In the genomic region with DNA sequence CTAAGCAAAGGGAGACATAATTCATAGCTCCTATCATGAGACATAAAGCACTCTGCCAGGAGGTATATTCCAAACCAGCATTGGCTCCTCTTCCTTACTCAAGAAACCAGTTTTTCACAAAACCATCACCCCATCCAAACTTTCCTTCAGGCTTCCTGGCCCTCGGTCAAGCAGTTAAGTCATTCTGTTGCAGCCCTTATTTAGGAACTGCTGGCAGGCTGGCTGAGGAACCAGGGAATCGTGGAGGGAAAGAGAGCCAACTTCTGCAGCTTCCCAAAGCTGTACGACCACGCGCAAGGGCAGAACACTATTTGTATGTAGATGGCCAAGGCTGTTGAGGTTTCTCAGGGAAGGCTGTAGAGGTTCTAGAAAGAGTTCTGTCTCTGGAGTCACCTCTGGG, we compare ENCODE assay signal across 8 cellular contexts. TPM values are rescaled to one million over a fixed set of nuclear protein-coding genes. Genes with fewer than 3 reads are reported as not detected.
A peak's percentile ranks its signal among the peaks of the same experiment; 100 is the strongest.
DNase-seq lines count a peak whose midpoint lies in the region; ATAC-seq and TF ChIP-seq lines count a peak whose summit lies in the region.

No MANE protein-coding gene starts in this region.

- H3K36me3 Mint-ChIP-seq in H9 (ENCODE audit: insufficient read depth in 1 of 3, low read depth in 3 of 3), result no peaks in the 10 kb centered on the region; a peak in 1 of 7 replicates
- H3K36me3 Mint-ChIP-seq in activated T-helper 1 cell treated with anti-CD3 and anti-CD28 coated beads, Interleukin-12 subunit alpha, Interleukin-12 subunit beta, Interleukin-2, Interleukin-4 antibody, amounts not matched to agents 30 ng/mL and 10 ng/mL and 1 ng/mL, durations not matched to agents 14 hours and 24 hours and 36 hours (ENCODE audit: low read depth), result peaks cover 5% of the 10 kb centered on the region
- no peaks in the 10 kb centered on the region for H3K36me3 Mint-ChIP-seq in stimulated activated effector memory CD8-positive, alpha-beta T cell treated with anti-CD3 and anti-CD28 coated beads, Interleukin-12 subunit alpha, Interleukin-12 subunit beta, amount 100 ng/mL, for 72 hours

- no peak overlapping the region for H3K56ac ChIP-seq in H9 (ENCODE audit: insufficient read length, low read depth, low read length)

- no peaks in the 10 kb centered on the region; the same call in none of the 2 replicates for H3K27me3 Mint-ChIP-seq in H9 (ENCODE audit: low read depth)
- peaks cover 2% of the 10 kb centered on the region for H3K27me3 Mint-ChIP-seq in activated T-helper 1 cell treated with anti-CD3 and anti-CD28 coated beads, Interleukin-12 subunit alpha, Interleukin-12 subunit beta, Interleukin-2, Interleukin-4 antibody, amounts not matched to agents 30 ng/mL and 10 ng/mL and 1 ng/mL, durations not matched to agents 14 hours and 24 hours and 36 hours (ENCODE audit: insufficient read depth)

- H3K9me3 Mint-ChIP-seq in H9, result no peaks in the 10 kb centered on the region; a peak in 2 of 5 replicates
- no peaks in the 10 kb centered on the region for H3K9me3 Mint-ChIP-seq in activated T-helper 1 cell treated with anti-CD3 and anti-CD28 coated beads, Interleukin-12 subunit alpha, Interleukin-12 subunit beta, Interleukin-2, Interleukin-4 antibody, amounts not matched to agents 30 ng/mL and 10 ng/mL and 1 ng/mL, durations not matched to agents 14 hours and 24 hours and 36 hours
- H3K9me3 Mint-ChIP-seq in stimulated activated effector memory CD8-positive, alpha-beta T cell treated with anti-CD3 and anti-CD28 coated beads, Interleukin-12 subunit alpha, Interleukin-12 subunit beta, amount 100 ng/mL, for 72 hours, result no peaks in the 10 kb centered on the region

- no peak overlapping the region for H2BK12ac ChIP-seq in H9 (ENCODE audit: insufficient read length, low read depth, low read length)

- no peak overlapping the region for H2BK5ac ChIP-seq in H9 (ENCODE audit: insufficient read length, low read length)

- no peak overlapping the region for H3K23ac ChIP-seq in H9 (ENCODE audit: insufficient read length, low read depth, low read length)

- H2BK20ac ChIP-seq in H9 (ENCODE audit: low read depth, low read length, poor library complexity, severe bottlenecking), result no peak overlapping the region

- no CpG with 5 or more reads among the region's 5 CpGs for WGBS in H9 (ENCODE audit: extremely low coverage, insufficient read length, low lambda C conversion rate)

- H3K4ac ChIP-seq in H9 (ENCODE audit: low read depth, low read length), result no peak overlapping the region

- no peaks in the 10 kb centered on the region for H3K9me3 ChIP-seq in H9 (ENCODE audit: control insufficient read depth, low read depth, low read length)

- H3K4me2 ChIP-seq in H9 (ENCODE audit: insufficient read depth, insufficient read length, low read length), result peak overlapping the region; percentile 53

- no peak overlapping the region for H3K18ac ChIP-seq in H9 (ENCODE audit: insufficient read length, low read depth, low read length)

- no peak overlapping the region for H2AK5ac ChIP-seq in H9 (ENCODE audit: insufficient read length, low read length)

- TF ChIP-seq POLR2A in erythroblast (IDR thresholded peaks at IDR 0.05; ENCODE audit: low read length), result no peak

- H2BK15ac ChIP-seq in H9 (ENCODE audit: low read depth, low read length), result no peak overlapping the region

- no peak for TF ChIP-seq CTCF in H9 (conservative IDR thresholded peaks at IDR 0.05)

- H3T11ph ChIP-seq in H9 (ENCODE audit: low read length), result no peak overlapping the region

- no peak overlapping the region for H4K8ac ChIP-seq in H9 (replicated peaks; ENCODE audit: insufficient read length, low read depth, low read length)

- no peaks in the 10 kb centered on the region for H4K20me1 ChIP-seq in H9 (ENCODE audit: control insufficient read depth, insufficient read depth, insufficient read length)

- H3K4me3 Mint-ChIP-seq in H9, result peak overlapping the region; percentile 40 to 70; a peak in 3 of 5 replicates
- peak overlapping the region; percentile 81 for H3K4me3 Mint-ChIP-seq in activated T-helper 1 cell treated with anti-CD3 and anti-CD28 coated beads, Interleukin-12 subunit alpha, Interleukin-12 subunit beta, Interleukin-2, Interleukin-4 antibody, amounts not matched to agents 30 ng/mL and 10 ng/mL and 1 ng/mL, durations not matched to agents 14 hours and 24 hours and 36 hours
- H3K4me3 Mint-ChIP-seq in stimulated activated effector memory CD8-positive, alpha-beta T cell treated with anti-CD3 and anti-CD28 coated beads, Interleukin-12 subunit alpha, Interleukin-12 subunit beta, amount 100 ng/mL, for 72 hours, result peak overlapping the region; percentile 83

- no peaks in the 10 kb centered on the region for H3K79me1 ChIP-seq in H9 (ENCODE audit: insufficient read depth, low read depth, low read length, poor library complexity, severe bottlenecking)

- H3K27me3 ChIP-seq in H9 (ENCODE audit: insufficient read depth, low read length), result no peaks in the 10 kb centered on the region

- H2AFZ ChIP-seq in H9 (ENCODE audit: low read length), result no peak overlapping the region

- H3K27ac Mint-ChIP-seq in H9, result no peak overlapping the region; a peak in 1 of 7 replicates
- H3K27ac Mint-ChIP-seq in activated T-helper 1 cell treated with anti-CD3 and anti-CD28 coated beads, Interleukin-12 subunit alpha, Interleukin-12 subunit beta, Interleukin-2, Interleukin-4 antibody, amounts not matched to agents 30 ng/mL and 10 ng/mL and 1 ng/mL, durations not matched to agents 14 hours and 24 hours and 36 hours, result peak overlapping the region; percentile 29
- peak overlapping the region; percentile 95 for H3K27ac Mint-ChIP-seq in stimulated activated effector memory CD8-positive, alpha-beta T cell treated with anti-CD3 and anti-CD28 coated beads, Interleukin-12 subunit alpha, Interleukin-12 subunit beta, amount 100 ng/mL, for 72 hours

- H3K4me1 ChIP-seq in H9 (ENCODE audit: insufficient read depth, low read length), result no peaks in the 10 kb centered on the region

- intact Hi-C loops in activated T-helper 1 cell treated with anti-CD3 and anti-CD28 coated beads, Interleukin-12 subunit alpha, Interleukin-12 subunit beta, Interleukin-2, Interleukin-4 antibody, amounts not matched to agents 30 ng/mL and 10 ng/mL and 1 ng/mL, durations not matched to agents 14 hours and 24 hours and 36 hours (cut with micrococcal nuclease), result loop anchor here (5.0 to 10.0 kb wide), 2 partner anchors 50 to 258 kb away; no protein-coding TSS in a partner anchor
- intact Hi-C loops in left ventricle myocardium superior (cut with micrococcal nuclease), result no loop called here

- H2BK120ac ChIP-seq in H9 (ENCODE audit: low read depth, low read length, poor library complexity, severe bottlenecking), result no peak overlapping the region

- no peak overlapping the region for H3K9ac ChIP-seq in H9 (ENCODE audit: extremely low read depth, insufficient read length, low read length)

- no peak overlapping the region for H3K14ac ChIP-seq in H9 (ENCODE audit: insufficient read depth, low read length)

- ATAC-seq in left ventricle myocardium superior (peak; percentile 58), HG02759 (IDR thresholded peaks at IDR 0.05; ENCODE audit: unreplicated experiment) (no peak), GM19023 (IDR thresholded peaks at IDR 0.05; ENCODE audit: unreplicated experiment) (no peak)
- no peak for ATAC-seq in stimulated activated effector memory CD8-positive, alpha-beta T cell treated with anti-CD3 and anti-CD28 coated beads, Interleukin-12 subunit alpha, Interleukin-12 subunit beta, amount 100 ng/mL, for 72 hours

- no peaks in the 10 kb centered on the region for H3K79me2 ChIP-seq in H9 (ENCODE audit: insufficient read depth, low read length)

- peaks cover 3 to 8% of the 10 kb centered on the region in 2 experiments; a peak in 3 of 4 replicates for H3K4me1 Mint-ChIP-seq in H9
- peaks cover 7% of the 10 kb centered on the region for H3K4me1 Mint-ChIP-seq in activated T-helper 1 cell treated with anti-CD3 and anti-CD28 coated beads, Interleukin-12 subunit alpha, Interleukin-12 subunit beta, Interleukin-2, Interleukin-4 antibody, amounts not matched to agents 30 ng/mL and 10 ng/mL and 1 ng/mL, durations not matched to agents 14 hours and 24 hours and 36 hours (ENCODE audit: low read depth)
- peaks cover 14% of the 10 kb centered on the region for H3K4me1 Mint-ChIP-seq in stimulated activated effector memory CD8-positive, alpha-beta T cell treated with anti-CD3 and anti-CD28 coated beads, Interleukin-12 subunit alpha, Interleukin-12 subunit beta, amount 100 ng/mL, for 72 hours

- DNase-seq in H9 (no peak), left ventricle myocardium superior (peak; percentile 48), erythroblast (lab: John Stamatoyannopoulos, UW) (no peak), NCI-H1048 (lab: John Stamatoyannopoulos, UW) (no peak)
- DNase-seq in activated T-helper 1 cell treated with anti-CD3 and anti-CD28 coated beads, Interleukin-12 subunit alpha, Interleukin-12 subunit beta, Interleukin-2, Interleukin-4 antibody, amounts not matched to agents 30 ng/mL and 10 ng/mL and 1 ng/mL, durations not matched to agents 14 hours and 24 hours and 36 hours (ENCODE audit: low spot score), result no peak
- DNase-seq in stimulated activated effector memory CD8-positive, alpha-beta T cell treated with anti-CD3 and anti-CD28 coated beads, Interleukin-12 subunit alpha, Interleukin-12 subunit beta, amount 100 ng/mL, for 72 hours (ENCODE audit: low spot score in 2 of 2), result no peak

- no peak overlapping the region for H4K91ac ChIP-seq in H9 (ENCODE audit: insufficient read length, low read depth, low read length)

- H3K27ac ChIP-seq in H9 (ENCODE audit: insufficient read length, low read depth, low read length), result no peak overlapping the region

- no peak overlapping the region for H4K5ac ChIP-seq in H9 (ENCODE audit: insufficient read length, low read depth, low read length)

- no peaks in the 10 kb centered on the region for H3K23me2 ChIP-seq in H9 (ENCODE audit: insufficient read length, low read depth, low read length, poor library complexity, severe bottlenecking)

RNA-seq across cellular contexts. Expression of gene IFT46, which starts 0.7 kb away (rescaled TPM):
- 10.3 and 11.5 TPM in 2 replicates for total RNA-seq in H9 (2021)
- total RNA-seq in activated T-helper 1 cell treated with anti-CD3 and anti-CD28 coated beads, Interleukin-12 subunit alpha, Interleukin-12 subunit beta, Interleukin-2, Interleukin-4 antibody, amounts not matched to agents 30 ng/mL and 10 ng/mL and 1 ng/mL, durations not matched to agents 14 hours and 24 hours and 36 hours, result 17.7 and 18.4 TPM in 2 replicates
- total RNA-seq in left ventricle myocardium superior, result 22.4 TPM

RNA-seq across cellular contexts. Expression of gene ARCN1, which starts 7.1 kb away (rescaled TPM):
- 152 TPM in 2 replicates for total RNA-seq in H9 (2021)
- total RNA-seq in activated T-helper 1 cell treated with anti-CD3 and anti-CD28 coated beads, Interleukin-12 subunit alpha, Interleukin-12 subunit beta, Interleukin-2, Interleukin-4 antibody, amounts not matched to agents 30 ng/mL and 10 ng/mL and 1 ng/mL, durations not matched to agents 14 hours and 24 hours and 36 hours, result 162 and 165 TPM in 2 replicates
- total RNA-seq in left ventricle myocardium superior, result 97.1 TPM

RNA-seq across cellular contexts. Expression of gene TMEM25, which starts 34.1 kb away (rescaled TPM):
- 24.5 and 26.2 TPM in 2 replicates for total RNA-seq in H9 (2021)
- total RNA-seq in activated T-helper 1 cell treated with anti-CD3 and anti-CD28 coated beads, Interleukin-12 subunit alpha, Interleukin-12 subunit beta, Interleukin-2, Interleukin-4 antibody, amounts not matched to agents 30 ng/mL and 10 ng/mL and 1 ng/mL, durations not matched to agents 14 hours and 24 hours and 36 hours, result 13.6 and 15.0 TPM in 2 replicates
- total RNA-seq in left ventricle myocardium superior, result 13.4 TPM

RNA-seq across cellular contexts. Expression of gene TTC36, which starts 37.8 kb away (rescaled TPM):
- 1.6 TPM in 2 replicates for total RNA-seq in H9 (2021)
- 0.59 and 0.91 TPM in 2 replicates for total RNA-seq in activated T-helper 1 cell treated with anti-CD3 and anti-CD28 coated beads, Interleukin-12 subunit alpha, Interleukin-12 subunit beta, Interleukin-2, Interleukin-4 antibody, amounts not matched to agents 30 ng/mL and 10 ng/mL and 1 ng/mL, durations not matched to agents 14 hours and 24 hours and 36 hours
- 1.2 TPM for total RNA-seq in left ventricle myocardium superior

RNA-seq across cellular contexts. Expression of gene PHLDB1, which starts 42.4 kb away (rescaled TPM):
- total RNA-seq in H9 (2021), result 55.7 and 56.0 TPM in 2 replicates
- 0.86 and 1.4 TPM in 2 replicates for total RNA-seq in activated T-helper 1 cell treated with anti-CD3 and anti-CD28 coated beads, Interleukin-12 subunit alpha, Interleukin-12 subunit beta, Interleukin-2, Interleukin-4 antibody, amounts not matched to agents 30 ng/mL and 10 ng/mL and 1 ng/mL, durations not matched to agents 14 hours and 24 hours and 36 hours
- total RNA-seq in left ventricle myocardium superior, result 97.7 TPM

Comparison
In these comparisons a context has a peak if more than half of its experiments do, and no peak if none do; other contexts are left out.
1. H3K27ac Mint-ChIP-seq: peak in activated T-helper 1 cell treated with anti-CD3 and anti-CD28 coated beads, Interleukin-12 subunit alpha, Interleukin-12 subunit beta, Interleukin-2, Interleukin-4 antibody, amounts not matched to agents 30 ng/mL and 10 ng/mL and 1 ng/mL, durations not matched to agents 14 hours and 24 hours and 36 hours (single experiment) and stimulated activated effector memory CD8-positive, alpha-beta T cell treated with anti-CD3 and anti-CD28 coated beads, Interleukin-12 subunit alpha, Interleukin-12 subunit beta, amount 100 ng/mL, for 72 hours (single experiment); none in H9 (0 of 3).
2. Peak in every context shown above with its lines, with median percentiles within 50 percentile points of each other: H3K4me3 Mint-ChIP-seq.